In genomic region chr6:42453649-42454427, GRCh38 we compare ENCODE assay signal across 8 cellular contexts.
DNase-seq lines count a peak whose midpoint lies in the region; ATAC-seq, FAIRE-seq and TF ChIP-seq lines count a peak whose summit lies in the region.

No MANE protein-coding gene starts in this region.

- H3K4me3 ChIP-seq in GM12865 (ENCODE audit: low read depth, low read length) (peak overlapping the region; percentile 94), RWPE2 (ENCODE audit: severe bottlenecking) (peak overlapping the region; percentile 54), endocrine pancreas (ENCODE audit: control insufficient read depth, insufficient read depth, low read length) (peak overlapping the region; percentile 35), mucosa of stomach (ENCODE audit: low read length) (peak overlapping the region; percentile 81)

- FAIRE-seq in GM19239 (lab: Jason Lieb, UNC): no peak

- H3K9me3 ChIP-seq in RWPE2 (ENCODE audit: severe bottlenecking) (no peaks in the 10 kb centered on the region), endocrine pancreas (ENCODE audit: control insufficient read depth, low read length) (no peaks in the 10 kb centered on the region), mucosa of stomach (ENCODE audit: control insufficient read depth, low read length) (no peaks in the 10 kb centered on the region)

- no peak for ATAC-seq in RWPE2 (ENCODE audit: low read depth)
- no peak for ATAC-seq in HG02588 (IDR thresholded peaks at IDR 0.05; ENCODE audit: unreplicated experiment)

- peak overlapping the region; percentile 39 for H3K9ac ChIP-seq in endocrine pancreas (ENCODE audit: control insufficient read depth, insufficient read depth, low read length)
- peak overlapping the region; percentile 79 for H3K9ac ChIP-seq in mucosa of stomach (ENCODE audit: low read length)

- no peaks in the 10 kb centered on the region for H3K27me3 ChIP-seq in RWPE2 (ENCODE audit: insufficient read depth, poor library complexity, severe bottlenecking)
- H3K27me3 ChIP-seq in endocrine pancreas (ENCODE audit: control insufficient read depth, insufficient read depth, low read length): no peaks in the 10 kb centered on the region
- no peaks in the 10 kb centered on the region for H3K27me3 ChIP-seq in mucosa of stomach (ENCODE audit: control insufficient read depth, insufficient read depth, low read length)

- DNase-seq in GM12865 (ENCODE audit: low read depth): peak; percentile 44
- DNase-seq in RWPE2 (ENCODE audit: low spot score): no peak
- no peak for DNase-seq in T1000 (lab: John Stamatoyannopoulos, UW)
- no peak for DNase-seq in GM19239 (ENCODE audit: insufficient read length, low spot score)

- no peak for TF ChIP-seq CTCF in 22Rv1 (IDR thresholded peaks at IDR 0.05)
- no peak for TF ChIP-seq CTCF in GM12865 (IDR thresholded peaks at IDR 0.05; ENCODE audit: insufficient read depth, low read depth, low read length, missing control alignments)
- TF ChIP-seq CTCF in RWPE2 (IDR thresholded peaks at IDR 0.05; ENCODE audit: poor library complexity, severe bottlenecking): no peak

- H3K27ac ChIP-seq in 22Rv1 (peak overlapping the region; percentile 88), RWPE2 (ENCODE audit: poor library complexity, severe bottlenecking) (peak overlapping the region; percentile 80)

- H3K4me1 ChIP-seq in RWPE2 (ENCODE audit: insufficient read depth, poor library complexity, severe bottlenecking): peaks cover 11% of the 10 kb centered on the region
- H3K4me1 ChIP-seq in endocrine pancreas (ENCODE audit: control insufficient read depth, insufficient read depth, low read length): no peaks in the 10 kb centered on the region
- peaks cover 29% of the 10 kb centered on the region for H3K4me1 ChIP-seq in mucosa of stomach (ENCODE audit: control insufficient read depth, insufficient read depth, low read length)

- peaks cover 8% of the 10 kb centered on the region for H3K36me3 ChIP-seq in RWPE2 (ENCODE audit: low read depth)
- H3K36me3 ChIP-seq in endocrine pancreas (ENCODE audit: control insufficient read depth, insufficient read depth, low read length): no peaks in the 10 kb centered on the region
- H3K36me3 ChIP-seq in mucosa of stomach (ENCODE audit: control insufficient read depth, insufficient read depth, low read length): no peaks in the 10 kb centered on the region

Comparison
In these comparisons a context has a peak if more than half of its experiments do, and no peak if none do; other contexts are left out.
1. H3K4me3 ChIP-seq: peak in every context shown above with its lines; median percentile 94 in GM12865; 81 in mucosa of stomach; 54 in RWPE2; 35 in endocrine pancreas.